ENCODE assay signal across 8 cellular contexts in the genomic region with DNA sequence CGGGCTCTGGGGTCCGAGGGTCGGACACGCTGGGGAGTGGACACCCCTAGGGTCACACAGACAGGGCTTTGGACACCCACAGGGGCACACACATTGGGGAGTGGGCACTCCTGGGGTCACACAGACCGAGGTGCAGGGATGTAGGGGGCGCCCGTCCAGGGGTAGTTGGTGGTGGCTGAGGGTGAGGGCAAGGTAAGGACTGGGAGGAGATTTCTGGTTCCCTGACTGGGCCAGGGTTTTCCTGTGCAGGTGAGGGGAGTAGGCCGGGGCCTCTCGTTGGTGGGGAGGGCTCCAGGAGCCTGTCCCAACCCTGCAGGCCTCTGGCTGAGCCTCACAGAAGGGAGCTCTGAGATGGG. TPM values are rescaled to one million over a fixed set of nuclear protein-coding genes. Genes with fewer than 3 reads are reported as not detected.
DNase-seq lines count a peak whose midpoint lies in the region; ATAC-seq and TF ChIP-seq lines count a peak whose summit lies in the region.

No MANE protein-coding gene starts in this region.

- no peaks in the 10 kb centered on the region for H3K4me1 ChIP-seq in body of pancreas
- no peaks in the 10 kb centered on the region for H3K4me1 ChIP-seq in mucosa of stomach (ENCODE audit: control insufficient read depth, insufficient read depth, low read length)

- intact Hi-C loops in body of pancreas (cut with DNase I), result no loop called here

- H3K27me3 ChIP-seq in body of pancreas (no peaks in the 10 kb centered on the region), mucosa of stomach (ENCODE audit: control insufficient read depth, insufficient read depth, low read length) (no peaks in the 10 kb centered on the region)

- peak overlapping the region; percentile 53 for H3K9ac ChIP-seq in mucosa of stomach (ENCODE audit: low read length)

- H3K36me3 ChIP-seq in body of pancreas (replicated peaks in 1 of 2; ENCODE audit: insufficient read depth in 1 of 2, low read depth in 2 of 2) (no peaks in the 10 kb centered on the region), mucosa of stomach (ENCODE audit: control insufficient read depth, insufficient read depth, low read length) (no peaks in the 10 kb centered on the region)

- H3K27ac ChIP-seq in body of pancreas, result peak overlapping the region in 3 of 4 donors; percentile 60 to 88 (median 85)

- no peak for TF ChIP-seq CTCF in body of pancreas (IDR thresholded peaks at IDR 0.05)

- no peak for TF ChIP-seq POLR2A in body of pancreas (IDR thresholded peaks at IDR 0.05)

- peak; percentile 24 for DNase-seq in D341Med (ENCODE audit: low spot score)
- DNase-seq in body of pancreas, result no peak
- no peak for DNase-seq in HuH-7 (ENCODE audit: low spot score)
- no peak for DNase-seq in NCI-H1417 treated with DMSO at 0.1 percent for 48 hours (lab: John Stamatoyannopoulos, UW)
- no peak for DNase-seq in HuH-7.5 (ENCODE audit: low spot score)
- DNase-seq in kidney glomerular epithelial cell (lab: John Stamatoyannopoulos, UW), result no peak

- H3K9me3 ChIP-seq in body of pancreas, result no peaks in the 10 kb centered on the region
- H3K9me3 ChIP-seq in mucosa of stomach (ENCODE audit: control insufficient read depth, low read length), result no peaks in the 10 kb centered on the region

- 7 to 25% methylated on average over 4 to 6 of the region's 9 CpGs for WGBS in body of pancreas, 2 donors

- peak; percentile 4 for ATAC-seq in HG03097 (IDR thresholded peaks at IDR 0.05; ENCODE audit: low FRiP score, unreplicated experiment)
- no peak for ATAC-seq in body of pancreas

- H3K4me3 ChIP-seq in body of pancreas, result no peak overlapping the region
- no peak overlapping the region for H3K4me3 ChIP-seq in mucosa of stomach (ENCODE audit: low read length)

RNA-seq across cellular contexts. Expression of gene WDR45, which starts 21.9 kb away (rescaled TPM):
- 10 to 100 TPM; 59.4 to 77.1 TPM for total RNA-seq in body of pancreas

RNA-seq across cellular contexts. Expression of gene GPKOW, which starts 21.9 kb away (rescaled TPM):
- 10 to 100 TPM; 12.9 to 15.3 TPM for total RNA-seq in body of pancreas

RNA-seq across cellular contexts. Expression of gene PRAF2, which starts 27.8 kb away (rescaled TPM):
- 10 to 100 TPM in 1 of 2 donors, 1 to 10 TPM in 1; 5.4 to 10.9 TPM for total RNA-seq in body of pancreas

RNA-seq across cellular contexts. Expression of gene CCDC120, which starts 42.8 kb away (rescaled TPM):
- total RNA-seq in body of pancreas, result 10 to 100 TPM in 1 of 2 donors, 1 to 10 TPM in 1; 6.5 to 13.8 TPM

RNA-seq across cellular contexts. Expression of gene TFE3, which starts 58.5 kb away (rescaled TPM):
- total RNA-seq in body of pancreas, result 10 to 100 TPM; 24.9 to 71.9 TPM
